Comparison of ENCODE assay signal across 8 cellular contexts in the genomic region with DNA sequence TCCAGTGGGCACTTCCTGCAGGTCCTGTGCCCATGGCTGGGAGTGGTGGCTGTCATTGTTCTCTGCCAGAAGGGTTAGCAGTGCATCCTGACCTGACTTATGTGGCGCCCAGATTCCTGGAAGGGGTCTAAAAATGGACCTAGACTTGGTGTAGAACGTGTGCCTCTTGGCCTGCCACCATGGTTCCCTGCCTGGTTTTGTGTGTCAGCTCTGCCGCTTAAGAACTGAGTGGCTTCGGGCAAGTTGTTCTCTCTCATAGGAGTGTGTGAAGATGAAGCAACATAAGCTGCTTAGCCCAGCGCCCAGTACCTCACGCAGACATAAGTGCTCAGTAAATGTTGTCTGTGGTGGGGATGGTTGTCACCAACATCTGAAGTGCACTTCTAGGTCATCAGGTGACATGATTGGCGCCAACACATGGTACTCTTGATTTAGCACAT. TPM values are rescaled to one million over a fixed set of nuclear protein-coding genes. Genes with fewer than 3 reads are reported as not detected.
DNase-seq lines count a peak whose midpoint lies in the region; TF ChIP-seq lines count a peak whose summit lies in the region.

No MANE protein-coding gene starts in this region.

- H3K27me3 ChIP-seq in hepatocyte = no peaks in the 10 kb centered on the region

- H3K9me3 ChIP-seq in hepatocyte (ENCODE audit: low read depth) = no peaks in the 10 kb centered on the region

- in situ Hi-C loops in KBM-7 (cut with MboI; ENCODE audit: low pct_unique_long_range_greater_than_20kb, low sequenced_read_pairs) = no loop called here

- H3K36me3 Mint-ChIP-seq in activated T-cell treated with anti-CD3 and anti-CD28 coated beads, Interleukin-2, amount 50 U/mL, for 24 hours (ENCODE audit: low read depth) = peaks cover 90% of the 10 kb centered on the region
- peaks cover 74% of the 10 kb centered on the region for H3K36me3 Mint-ChIP-seq in activated CD4-positive, alpha-beta memory T cell treated with anti-CD3 and anti-CD28 coated beads, Interleukin-2, amount 10 ng/mL, durations not matched to agents 7 days and 5 days (ENCODE audit: low read depth)
- H3K36me3 Mint-ChIP-seq in type B pancreatic cell = peaks cover 24% of the 10 kb centered on the region

- peaks cover 2% of the 10 kb centered on the region for H3K9me3 Mint-ChIP-seq in activated T-cell treated with anti-CD3 and anti-CD28 coated beads, Interleukin-2, amount 50 U/mL, for 24 hours
- H3K9me3 Mint-ChIP-seq in activated CD4-positive, alpha-beta memory T cell treated with anti-CD3 and anti-CD28 coated beads, Interleukin-2, amount 10 ng/mL, durations not matched to agents 7 days and 5 days = no peaks in the 10 kb centered on the region
- H3K9me3 Mint-ChIP-seq in type B pancreatic cell = no peaks in the 10 kb centered on the region

- DNase-seq in activated T-cell treated with anti-CD3 and anti-CD28 coated beads, Interleukin-2, amount 50 U/mL, for 24 hours = no peak
- DNase-seq in activated T-cell treated with anti-CD3 and anti-CD28 coated beads, Interleukin-2, amount 50 U/mL, for 1 hour = no peak
- no peak for DNase-seq in activated CD4-positive, alpha-beta memory T cell treated with anti-CD3 and anti-CD28 coated beads, Interleukin-2, amount 10 ng/mL, durations not matched to agents 7 days and 5 days
- DNase-seq in hepatocyte (ENCODE audit: low spot score) (no peak), type B pancreatic cell (ENCODE audit: extremely low spot score, unreplicated experiment) (no peak), KBM-7 (no peak), HT-29 (ENCODE audit: low spot score) (no peak), C1 segment of cervical spinal cord (lab: John Stamatoyannopoulos, UW) (no peak)

- H3K4me1 Mint-ChIP-seq in activated T-cell treated with anti-CD3 and anti-CD28 coated beads, Interleukin-2, amount 50 U/mL, for 24 hours (ENCODE audit: low read depth) = peaks cover 95% of the 10 kb centered on the region
- H3K4me1 Mint-ChIP-seq in activated CD4-positive, alpha-beta memory T cell treated with anti-CD3 and anti-CD28 coated beads, Interleukin-2, amount 10 ng/mL, durations not matched to agents 7 days and 5 days = peaks cover 64% of the 10 kb centered on the region
- H3K4me1 Mint-ChIP-seq in type B pancreatic cell (ENCODE audit: unreplicated experiment) = peaks cover 23% of the 10 kb centered on the region

- WGBS in hepatocyte (ENCODE audit: low lambda C conversion rate, missing lambda C conversion rate) = 97% methylated on average over 7 of the region's 7 CpGs

- peaks cover 32% of the 10 kb centered on the region for H3K4me1 ChIP-seq in hepatocyte (ENCODE audit: insufficient read depth)

- H2AFZ ChIP-seq in hepatocyte = no peak overlapping the region

- no peaks in the 10 kb centered on the region for H3K36me3 ChIP-seq in hepatocyte (replicated peaks; ENCODE audit: insufficient read depth, low read depth)

- peak overlapping the region; percentile 74 for H3K4me3 Mint-ChIP-seq in activated T-cell treated with anti-CD3 and anti-CD28 coated beads, Interleukin-2, amount 50 U/mL, for 24 hours
- H3K4me3 Mint-ChIP-seq in activated CD4-positive, alpha-beta memory T cell treated with anti-CD3 and anti-CD28 coated beads, Interleukin-2, amount 10 ng/mL, durations not matched to agents 7 days and 5 days = no peak overlapping the region
- H3K4me3 Mint-ChIP-seq in type B pancreatic cell = no peak overlapping the region

- H3K27ac ChIP-seq in hepatocyte = peak overlapping the region; percentile 89

- no peaks in the 10 kb centered on the region for H3K27me3 Mint-ChIP-seq in activated T-cell treated with anti-CD3 and anti-CD28 coated beads, Interleukin-2, amount 50 U/mL, for 24 hours
- H3K27me3 Mint-ChIP-seq in activated CD4-positive, alpha-beta memory T cell treated with anti-CD3 and anti-CD28 coated beads, Interleukin-2, amount 10 ng/mL, durations not matched to agents 7 days and 5 days = no peaks in the 10 kb centered on the region
- H3K27me3 Mint-ChIP-seq in type B pancreatic cell = no peaks in the 10 kb centered on the region

- no peaks in the 10 kb centered on the region for H4K20me1 ChIP-seq in hepatocyte (ENCODE audit: insufficient read depth, poor library complexity, severe bottlenecking)

- CTCF ChIA-PET in activated CD4-positive, alpha-beta memory T cell treated with anti-CD3 and anti-CD28 coated beads, Interleukin-2, amount 10 ng/mL, durations not matched to agents 7 days and 5 days (lab: Charles Lee) = interaction anchor here (0.6 to 2.4 kb wide), 7 partner anchors 8 to 231 kb away, joined by 3 to 17 read pairs (median 4); no protein-coding TSS in a partner anchor

- peak overlapping the region; percentile 43 for H3K4me2 ChIP-seq in hepatocyte

- H3K79me2 ChIP-seq in hepatocyte = peaks cover 62% of the 10 kb centered on the region

- peak overlapping the region; percentile 97 for H3K27ac Mint-ChIP-seq in activated T-cell treated with anti-CD3 and anti-CD28 coated beads, Interleukin-2, amount 50 U/mL, for 24 hours
- peak overlapping the region; percentile 85 for H3K27ac Mint-ChIP-seq in activated CD4-positive, alpha-beta memory T cell treated with anti-CD3 and anti-CD28 coated beads, Interleukin-2, amount 10 ng/mL, durations not matched to agents 7 days and 5 days
- H3K27ac Mint-ChIP-seq in type B pancreatic cell = peak overlapping the region; percentile 70

- POLR2A ChIA-PET in activated CD4-positive, alpha-beta memory T cell treated with anti-CD3 and anti-CD28 coated beads, Interleukin-2, amount 10 ng/mL, durations not matched to agents 7 days and 5 days (lab: Charles Lee) = interaction anchor here (0.9 to 3.0 kb wide), 5 partner anchors 8 to 91 kb away, joined by 3 to 36 read pairs (median 9); partner anchors contain the start of gene PTPN1

- H3K9me2 ChIP-seq in hepatocyte (replicated peaks; ENCODE audit: insufficient read depth) = no peaks in the 10 kb centered on the region

- TF ChIP-seq CTCF in hepatocyte (IDR thresholded peaks at IDR 0.05; ENCODE audit: poor library complexity) = no peak
- TF ChIP-seq CTCF in type B pancreatic cell (conservative IDR thresholded peaks at IDR 0.05) = no peak

- no peak overlapping the region for H3K4me3 ChIP-seq in hepatocyte

RNA-seq across cellular contexts. Expression of gene PTPN1, which starts 52.1 kb away (rescaled TPM):
- 10 to 100 TPM; 79.6 to 80.5 TPM for total RNA-seq in activated CD4-positive, alpha-beta memory T cell treated with anti-CD3 and anti-CD28 coated beads, Interleukin-2, amount 10 ng/mL, durations not matched to agents 7 days and 5 days
- total RNA-seq in hepatocyte (28.3 and 32.1 TPM in 2 replicates), type B pancreatic cell (ENCODE audit: low replicate concordance) (26.6 and 27.6 TPM in 2 replicates)
- polyA plus RNA-seq in hepatocyte = 22.0 and 30.8 TPM in 2 replicates
- 36.6 and 37.5 TPM in 2 replicates for total RNA-seq in HT-29 (2014; rRNA removed; shearing (Covaris generic))
